ENCODE assay signal across 21 cellular contexts in the genomic region with DNA sequence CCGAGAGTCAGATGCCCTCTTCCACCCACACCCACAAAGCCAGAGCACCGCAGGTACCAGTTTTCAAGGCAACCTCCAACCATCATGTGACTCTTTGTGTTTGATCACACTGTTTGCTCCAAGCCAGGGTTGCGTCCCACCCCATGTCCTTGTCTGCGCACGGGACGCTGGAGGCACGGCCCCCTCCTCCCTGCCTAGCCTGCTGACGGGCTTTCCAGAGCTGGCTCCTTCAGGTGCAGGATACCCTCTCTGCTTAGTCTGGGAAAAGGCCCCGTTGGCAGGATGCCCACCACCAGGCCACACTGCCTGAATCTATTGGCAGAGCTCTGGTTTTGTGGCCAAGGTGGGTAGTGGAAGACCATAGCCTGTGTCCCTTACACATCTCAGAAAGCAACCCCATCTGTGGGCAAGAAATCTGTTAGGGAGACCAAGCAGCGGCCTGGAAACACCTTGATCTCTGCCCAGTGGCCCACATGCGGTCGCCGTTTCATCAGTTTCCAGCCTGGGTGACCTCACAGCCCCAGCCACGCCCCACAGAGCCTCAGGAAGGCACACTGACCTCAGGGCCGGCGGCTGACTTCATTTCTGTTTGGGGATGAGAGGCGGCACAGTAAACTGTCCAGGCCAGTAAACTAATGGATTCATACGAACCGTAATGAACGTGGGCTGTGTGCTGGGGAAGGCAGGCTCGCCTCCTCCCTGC. TPM values are rescaled to one million over a fixed set of nuclear protein-coding genes. Genes with fewer than 3 reads are reported as not detected.
"Had no signal": no experiment of that assay in that cellular context is flagged by ENCODE, and none has a peak within 500 bp of the region (broad histone marks: within the 10 kb centered on the region; RNA-seq: fewer than 3 reads in every experiment).

No MANE protein-coding gene starts in this region.

- H3K36me3 Mint-ChIP-seq: natural killer cell had no signal

- H3K27me3 Mint-ChIP-seq: activated CD4-positive, alpha-beta T cell treated with anti-CD3 and anti-CD28 coated beads, Interleukin-2, amount 10 ng/mL, durations not matched to agents 7 days and 5 days; activated T-cell treated with anti-CD3 and anti-CD28 coated beads, Interleukin-2, amount 50 U/mL, for 24 hours; effector memory CD8-positive, alpha-beta T cell; stimulated activated naive CD8-positive, alpha-beta T cell treated with anti-CD3 and anti-CD28 coated beads, Interleukin-15, Interleukin-2, amounts not matched to agents 100 ng/mL and 50 ng/mL, for 24 hours had no signal

- H3K9me3 ChIP-seq: esophagus squamous epithelium, transverse colon, uterus had no signal

- H3K27me3 ChIP-seq: esophagus squamous epithelium, transverse colon, uterus had no signal

- DNase-seq: activated CD4-positive, alpha-beta T cell treated with anti-CD3 and anti-CD28 coated beads, Interleukin-2, amount 10 ng/mL, durations not matched to agents 7 days and 5 days; activated CD8-positive, alpha-beta T cell treated with anti-CD3 and anti-CD28 coated beads, Interleukin-2, amount 10 ng/mL, durations not matched to agents 7 days and 5 days; activated naive CD4-positive, alpha-beta T cell treated with anti-CD3 and anti-CD28 coated beads for 36 hours; activated T-cell treated with anti-CD3 and anti-CD28 coated beads, Interleukin-2, amount 50 U/mL, for 24 hours; dermis blood vessel endothelial cell; effector memory CD8-positive, alpha-beta T cell; esophagus squamous epithelium; natural killer cell; nucleus accumbens; retina; T1000; transverse colon; uterus had no signal

- H3K9me3 Mint-ChIP-seq: activated naive CD4-positive, alpha-beta T cell treated with anti-CD3 and anti-CD28 coated beads for 36 hours; activated T-cell treated with anti-CD3 and anti-CD28 coated beads, Interleukin-2, amount 50 U/mL, for 24 hours; effector memory CD8-positive, alpha-beta T cell; immature natural killer cell; natural killer cell; stimulated activated naive CD8-positive, alpha-beta T cell treated with anti-CD3 and anti-CD28 coated beads, Interleukin-15, Interleukin-2, amounts not matched to agents 100 ng/mL and 50 ng/mL, for 24 hours had no signal

- H3K4me1 ChIP-seq: esophagus squamous epithelium, transverse colon, uterus had no signal

- H3K4me3 Mint-ChIP-seq: activated CD4-positive, alpha-beta T cell treated with anti-CD3 and anti-CD28 coated beads, Interleukin-2, amount 10 ng/mL, durations not matched to agents 7 days and 5 days; activated CD8-positive, alpha-beta T cell treated with anti-CD3 and anti-CD28 coated beads, Interleukin-2, amount 10 ng/mL, durations not matched to agents 7 days and 5 days; activated naive CD4-positive, alpha-beta T cell treated with anti-CD3 and anti-CD28 coated beads for 36 hours; activated T-cell treated with anti-CD3 and anti-CD28 coated beads, Interleukin-2, amount 50 U/mL, for 24 hours; effector memory CD8-positive, alpha-beta T cell; immature natural killer cell; natural killer cell; stimulated activated naive CD8-positive, alpha-beta T cell treated with anti-CD3 and anti-CD28 coated beads, Interleukin-15, Interleukin-2, amounts not matched to agents 100 ng/mL and 50 ng/mL, for 24 hours had no signal

- H3K36me3 ChIP-seq: uterus had no signal

- H3K27ac ChIP-seq: esophagus squamous epithelium, skin epidermis, transverse colon, uterus had no signal

- H3K27ac Mint-ChIP-seq: activated CD4-positive, alpha-beta T cell treated with anti-CD3 and anti-CD28 coated beads, Interleukin-2, amount 10 ng/mL, durations not matched to agents 7 days and 5 days; activated CD8-positive, alpha-beta T cell treated with anti-CD3 and anti-CD28 coated beads, Interleukin-2, amount 10 ng/mL, durations not matched to agents 7 days and 5 days; activated naive CD4-positive, alpha-beta T cell treated with anti-CD3 and anti-CD28 coated beads for 36 hours; activated T-cell treated with anti-CD3 and anti-CD28 coated beads, Interleukin-2, amount 50 U/mL, for 24 hours; effector memory CD8-positive, alpha-beta T cell; immature natural killer cell; natural killer cell; stimulated activated naive CD8-positive, alpha-beta T cell treated with anti-CD3 and anti-CD28 coated beads, Interleukin-15, Interleukin-2, amounts not matched to agents 100 ng/mL and 50 ng/mL, for 24 hours had no signal

- ATAC-seq: activated CD8-positive, alpha-beta T cell treated with anti-CD3 and anti-CD28 coated beads, Interleukin-2, amount 10 ng/mL, durations not matched to agents 7 days and 5 days; effector memory CD8-positive, alpha-beta T cell; natural killer cell had no signal

- H3K4me3 ChIP-seq: esophagus squamous epithelium, lung, skin epidermis, transverse colon, uterus had no signal

RNA-seq across cellular contexts. Expression of a gene that starts 38.9 kb away (rescaled TPM):
- total RNA-seq: activated CD4-positive, alpha-beta T cell treated with anti-CD3 and anti-CD28 coated beads, Interleukin-2, amount 10 ng/mL, durations not matched to agents 7 days and 5 days; activated CD8-positive, alpha-beta T cell treated with anti-CD3 and anti-CD28 coated beads, Interleukin-2, amount 10 ng/mL, durations not matched to agents 7 days and 5 days; activated naive CD4-positive, alpha-beta T cell treated with anti-CD3 and anti-CD28 coated beads for 36 hours; astrocyte; bronchial epithelial cell; dermis blood vessel endothelial cell; fibroblast of villous mesenchyme; T-helper 1 cell treated with Interleukin-12 subunit alpha and Interleukin-12 subunit beta and Interleukin-4 antibody, amounts not matched to agents 30 ng/mL and 1 ng/mL, for 36 hours had no signal
